ENCODE assay signal across 2 cellular contexts in genomic region chr6:151535476-151536279, GRCh38.
TF ChIP-seq lines count a peak whose summit lies in the region.

No MANE protein-coding gene starts in this region.

TF ChIP-seq in GM23338, 12 proteins besides CTCF, POLR2A, EP300 and RAD21:
- no peak for TF ChIP-seq ZNF331 (CRISPR knock-in tag; IDR thresholded peaks at IDR 0.05; ENCODE audit: low read depth)
- no peak for TF ChIP-seq EZH2 (IDR thresholded peaks at IDR 0.05; ENCODE audit: low read depth, unreplicated experiment)
- TF ChIP-seq EZH2phosphoT487 (IDR thresholded peaks at IDR 0.05; ENCODE audit: unreplicated experiment) = no peak
- TF ChIP-seq CREB1 (CRISPR knock-in tag; IDR thresholded peaks at IDR 0.05; ENCODE audit: low read depth) = no peak
- TF ChIP-seq ZNF462 (CRISPR knock-in tag; IDR thresholded peaks at IDR 0.05) = no peak
- no peak for TF ChIP-seq REST (IDR thresholded peaks at IDR 0.05; ENCODE audit: unreplicated experiment)
- TF ChIP-seq ZNF114 (CRISPR knock-in tag; IDR thresholded peaks at IDR 0.05) = no peak
- no peak for TF ChIP-seq ETS1 (IDR thresholded peaks at IDR 0.05)
- TF ChIP-seq JUNB (IDR thresholded peaks at IDR 0.05; ENCODE audit: unreplicated experiment) = no peak
- no peak for TF ChIP-seq STAT1 (IDR thresholded peaks at IDR 0.05; ENCODE audit: unreplicated experiment)

TF ChIP-seq in K562, 482 proteins besides CTCF, POLR2A, EP300 and RAD21:
- no peak for TF ChIP-seq ZNF239 (CRISPR knock-in tag; IDR thresholded peaks at IDR 0.05)
- TF ChIP-seq STAT5B (CRISPR knock-in tag; IDR thresholded peaks at IDR 0.05) = no peak
- no peak for TF ChIP-seq CREB3L1 (IDR thresholded peaks at IDR 0.05; ENCODE audit: borderline replicate concordance, low read depth)
- peak; percentile 60 for TF ChIP-seq TFE3 (CRISPR knock-in tag; IDR thresholded peaks at IDR 0.05)
- TF ChIP-seq E2F4 (CRISPR knock-in tag; IDR thresholded peaks at IDR 0.05; ENCODE audit: low read depth) = no peak
- TF ChIP-seq KLF1 (tag; IDR thresholded peaks at IDR 0.05) = no peak
